17 cellular contexts compared by ENCODE assay signal in genomic region chr3:58441514-58442450, GRCh38. TPM values are rescaled to one million over a fixed set of nuclear protein-coding genes. Genes with fewer than 3 reads are reported as not detected.
A peak's percentile ranks its signal among the peaks of the same experiment; 100 is the strongest.
DNase-seq lines count a peak whose midpoint lies in the region; ATAC-seq, FAIRE-seq and TF ChIP-seq lines count a peak whose summit lies in the region.
"Had no signal": no experiment of that assay in that cellular context is flagged by ENCODE, and none has a peak within 500 bp of the region (broad histone marks: within the 10 kb centered on the region; RNA-seq: fewer than 3 reads in every experiment).

No MANE protein-coding gene starts in this region.

- H3K4me1 Mint-ChIP-seq in activated CD4-positive, alpha-beta T cell treated with anti-CD3 and anti-CD28 coated beads, Interleukin-2, amount 10 ng/mL, durations not matched to agents 7 days and 5 days = no peaks in the 10 kb centered on the region
- H3K4me1 Mint-ChIP-seq in natural killer cell = no peaks in the 10 kb centered on the region
- H3K4me1 Mint-ChIP-seq: CD4-positive, alpha-beta memory T cell had no signal

- no peak for TF ChIP-seq POLR2A in K562 (conservative IDR thresholded peaks at IDR 0.05)

- H3K4me2 ChIP-seq in K562 (ENCODE audit: insufficient read depth, low read length) = no peak overlapping the region
- H3K4me2 ChIP-seq: A549 had no signal

- no peak for TF ChIP-seq EP300 in K562 (IDR thresholded peaks at IDR 0.05; ENCODE audit: low read length)

- WGBS in K562 (ENCODE audit: insufficient coverage, low coverage, missing lambda C conversion rate) = 43% methylated on average over 4 of the region's 4 CpGs

- no peaks in the 10 kb centered on the region for H3K9me1 ChIP-seq in K562 (ENCODE audit: control insufficient read depth, insufficient read depth, low read length)

- FAIRE-seq in K562 (lab: Jason Lieb, UNC) = no peak
- FAIRE-seq: A549, GM12878, GM18507 had no signal

- no TSS peak for BruUV-seq in K562 (replicated peaks; lab: Mats Ljungman, UMichigan)

- H3K9me3 ChIP-seq in HUES48 (ENCODE audit: control insufficient read depth, insufficient read depth, low read length) = no peaks in the 10 kb centered on the region
- H3K9me3 ChIP-seq in K562 (replicated peaks; ENCODE audit: control insufficient read depth, insufficient read depth, low read depth, low read length) = no peaks in the 10 kb centered on the region
- H3K9me3 ChIP-seq: A549, BE2C had no signal

- H3K27ac Mint-ChIP-seq in activated CD4-positive, alpha-beta T cell treated with anti-CD3 and anti-CD28 coated beads, Interleukin-2, amount 10 ng/mL, durations not matched to agents 7 days and 5 days = no peak overlapping the region
- H3K27ac Mint-ChIP-seq in natural killer cell = no peak overlapping the region
- H3K27ac Mint-ChIP-seq: CD4-positive, alpha-beta memory T cell; IgD-negative memory B cell had no signal

- no peaks in the 10 kb centered on the region for H4K20me1 ChIP-seq in K562 (replicated peaks; ENCODE audit: control insufficient read depth, insufficient read depth, low read length)

- H3K4me1 ChIP-seq in HUES48 (ENCODE audit: control insufficient read depth, insufficient read depth, low read length) (peaks cover 20% of the 10 kb centered on the region), K562 (replicated peaks in 1 of 2; ENCODE audit: control insufficient read depth in 2 of 2, insufficient read depth in 2 of 2, low read length in 2 of 2) (no peaks in the 10 kb centered on the region; a peak in 2 of 5 replicates)
- H3K4me1 ChIP-seq: A549, BE2C had no signal

- no peaks in the 10 kb centered on the region for H3K79me2 ChIP-seq in K562 (ENCODE audit: control insufficient read depth, insufficient read depth, low read length)

- H3K36me3 Mint-ChIP-seq in activated CD4-positive, alpha-beta T cell treated with anti-CD3 and anti-CD28 coated beads, Interleukin-2, amount 10 ng/mL, durations not matched to agents 7 days and 5 days (ENCODE audit: low read depth) = no peaks in the 10 kb centered on the region
- H3K36me3 Mint-ChIP-seq in natural killer cell = no peaks in the 10 kb centered on the region
- H3K36me3 Mint-ChIP-seq: CD4-positive, alpha-beta memory T cell had no signal

- DNase-seq in K562 (ENCODE audit: extremely low read depth in 1 of 4, low spot score in 3 of 4) = no peak
- peak; percentile 27 for DNase-seq in iPS-NIHi7 (ENCODE audit: extremely low spot score)
- DNase-seq in activated CD4-positive, alpha-beta T cell treated with anti-CD3 and anti-CD28 coated beads, Interleukin-2, amount 10 ng/mL, durations not matched to agents 7 days and 5 days = no peak
- no peak for DNase-seq in dedifferentiated amniotic fluid mesenchymal stem cell (ENCODE audit: extremely low spot score)
- no peak for DNase-seq in natural killer cell
- DNase-seq: BE2C; CD4-positive, alpha-beta memory T cell; DMS79; GM23248; HCEC 1CT had no signal

- H3K27me3 ChIP-seq in HUES48 (ENCODE audit: control insufficient read depth, insufficient read depth, low read length) = no peaks in the 10 kb centered on the region
- no peaks in the 10 kb centered on the region for H3K27me3 ChIP-seq in K562 (ENCODE audit: control insufficient read depth in 2 of 2, insufficient read depth in 2 of 2, low read length in 2 of 2)
- H3K27me3 ChIP-seq: BE2C had no signal

- TF ChIP-seq RAD21 in K562 (CRISPR knock-in tag; conservative IDR thresholded peaks at IDR 0.05 in 1 of 2, IDR thresholded peaks at IDR 0.05 in 1 of 2) = no peak

- TF ChIP-seq CTCF in K562 (IDR thresholded peaks at IDR 0.05 in 2 of 3, conservative IDR thresholded peaks at IDR 0.05 in 1 of 3; ENCODE audit: insufficient read depth in 2 of 3, low read depth in 1 of 3, low read length in 3 of 3) (no peak), natural killer cell (IDR thresholded peaks at IDR 0.05) (no peak)

- in situ Hi-C loops in K562 (cut with MboI) = no loop called here

- no peak overlapping the region for H2AFZ ChIP-seq in K562 (ENCODE audit: low read depth, low read length)
- H2AFZ ChIP-seq: GM23248 had no signal

- peak overlapping the region; percentile 58 for H3K27ac ChIP-seq in HUES48 (ENCODE audit: low read depth, low read length)
- no peak overlapping the region for H3K27ac ChIP-seq in K562 (ENCODE audit: extremely low read depth, low read depth, low read length)
- H3K27ac ChIP-seq: A549, C4-2B, GM23248 had no signal

- no peak overlapping the region for H3K4me3 ChIP-seq in HUES48 (ENCODE audit: low read depth, low read length)
- H3K4me3 ChIP-seq in K562 = no peak overlapping the region
- H3K4me3 ChIP-seq: A549, GM12878, GM23248 had no signal

- CTCF ChIA-PET in K562 (lab: Yijun Ruan, JAX; ENCODE audit: low intra/inter-chr PET ratio) = no interaction called here
- CTCF ChIA-PET in activated CD4-positive, alpha-beta T cell treated with anti-CD3 and anti-CD28 coated beads, Interleukin-2, amount 10 ng/mL, durations not matched to agents 7 days and 5 days (lab: Charles Lee) = interaction anchor here (1.1 kb wide), 1 partner anchor 18 kb away, joined by 3 read pairs; no protein-coding TSS in a partner anchor

- H3K9ac ChIP-seq in HUES48 (ENCODE audit: low read depth, low read length) (no peak overlapping the region), K562 (ENCODE audit: insufficient read depth in 1 of 2, low read depth in 2 of 2, low read length in 2 of 2) (no peak overlapping the region)
- H3K9ac ChIP-seq: GM23248 had no signal

- H3K36me3 ChIP-seq in HUES48 (ENCODE audit: control insufficient read depth, insufficient read depth, low read length) (no peaks in the 10 kb centered on the region), K562 (ENCODE audit: control insufficient read depth, insufficient read depth, low read length) (no peaks in the 10 kb centered on the region)
- H3K36me3 ChIP-seq: BE2C had no signal

- no peak overlapping the region for H3K4me3 Mint-ChIP-seq in activated CD4-positive, alpha-beta T cell treated with anti-CD3 and anti-CD28 coated beads, Interleukin-2, amount 10 ng/mL, durations not matched to agents 7 days and 5 days
- no peak overlapping the region for H3K4me3 Mint-ChIP-seq in natural killer cell
- H3K4me3 Mint-ChIP-seq: CD4-positive, alpha-beta memory T cell had no signal

- intact Hi-C loops in K562 (cut with micrococcal nuclease) (no loop called here), natural killer cell (cut with micrococcal nuclease) (no loop called here)

- ATAC-seq in K562 = no peak
- ATAC-seq in HG02870 (IDR thresholded peaks at IDR 0.05; ENCODE audit: unreplicated experiment) = no peak
- no peak for ATAC-seq in natural killer cell
- ATAC-seq: A549, GM12878 had no signal

- H3K9me3 Mint-ChIP-seq in activated CD4-positive, alpha-beta T cell treated with anti-CD3 and anti-CD28 coated beads, Interleukin-2, amount 10 ng/mL, durations not matched to agents 7 days and 5 days = no peaks in the 10 kb centered on the region
- no peaks in the 10 kb centered on the region for H3K9me3 Mint-ChIP-seq in natural killer cell
- H3K9me3 Mint-ChIP-seq: CD4-positive, alpha-beta memory T cell; IgD-negative memory B cell had no signal

- peaks cover 6% of the 10 kb centered on the region for H3K27me3 Mint-ChIP-seq in activated CD4-positive, alpha-beta T cell treated with anti-CD3 and anti-CD28 coated beads, Interleukin-2, amount 10 ng/mL, durations not matched to agents 7 days and 5 days
- H3K27me3 Mint-ChIP-seq in natural killer cell (ENCODE audit: low read depth in 2 of 2) = peaks cover 2 to 4% of the 10 kb centered on the region in 2 donors
- H3K27me3 Mint-ChIP-seq: CD4-positive, alpha-beta memory T cell; IgD-negative memory B cell had no signal

- POLR2A ChIA-PET in K562 (lab: Yijun Ruan, JAX) = no interaction called here
- POLR2A ChIA-PET in activated CD4-positive, alpha-beta T cell treated with anti-CD3 and anti-CD28 coated beads, Interleukin-2, amount 10 ng/mL, durations not matched to agents 7 days and 5 days (lab: Charles Lee) = no interaction called here

RNA-seq across cellular contexts. Expression of gene PDHB, which starts 8.2 kb away (rescaled TPM):
- total RNA-seq in K562 (2011; cell fraction: chromatin; rRNA removed; ENCODE audit: low replicate concordance) = 29.9 and 40.1 TPM in 2 replicates
- total RNA-seq in K562 (2011; cell fraction: nucleolus; rRNA removed) = 18.7 and 20.1 TPM in 2 replicates
- 26.5 and 29.7 TPM in 2 replicates for total RNA-seq in K562 (2011; cell fraction: nucleoplasm; rRNA removed)
- total RNA-seq in K562 (2014; rRNA removed) = 57.7 and 123 TPM in 2 replicates
- 66.0 and 71.2 TPM in 2 replicates for total RNA-seq in K562 (2014; rRNA removed; fragmentation: Illumina TruSeq; extraction: Trizol)
- 55.6 and 58.6 TPM in 2 replicates for total RNA-seq in K562 (2015; rRNA removed; fragmentation: Illumina TruSeq; extraction: Trizol)
- 50.9 and 51.2 TPM in 2 replicates for total RNA-seq in K562 (2021)
- 68.6 and 85.2 TPM in 2 replicates for polyA plus RNA-seq in K562 (2011; rRNA removed)
- polyA plus RNA-seq in K562 (2011; cell fraction: cytosol; rRNA removed) = 28.3 and 45.0 TPM in 2 replicates
- 17.2 and 30.0 TPM in 2 replicates for polyA plus RNA-seq in K562 (2011; cell fraction: nucleus; rRNA removed)
- polyA plus RNA-seq in K562 (2012) = 32.5 and 57.0 TPM in 2 replicates
- polyA plus RNA-seq in K562 (2014; fragmentation: Illumina TruSeq; extraction: Trizol) = 54.3 and 58.0 TPM in 2 replicates
- 100 to 1,000 TPM; 166 to 178 TPM for polyA plus RNA-seq in K562 (2014; fragmentation: Nextera tagmentation; extraction: Ambion mirVana)
- polyA plus RNA-seq in K562 (2014; rRNA removed) = 90.0 and 131 TPM in 2 replicates
- 46.6 and 49.0 TPM in 2 replicates for polyA minus RNA-seq in K562 (2011; rRNA and poly(A)+ RNA removed)
- polyA minus RNA-seq in K562 (2011; cell fraction: cytosol; rRNA and poly(A)+ RNA removed) = 16.7 and 21.8 TPM in 2 replicates
- 14.8 and 20.8 TPM in 2 replicates for polyA minus RNA-seq in K562 (2011; cell fraction: nucleus; rRNA and poly(A)+ RNA removed)
- total RNA-seq in activated CD4-positive, alpha-beta T cell treated with anti-CD3 and anti-CD28 coated beads, Interleukin-2, amount 10 ng/mL, durations not matched to agents 7 days and 5 days = 10 to 100 TPM; 47.6 to 50.6 TPM
- 10 to 100 TPM; 33.7 to 52.4 (median 39.9) TPM for total RNA-seq in natural killer cell

RNA-seq across cellular contexts. Expression of gene KCTD6, which starts 50.1 kb away (rescaled TPM):
- total RNA-seq in K562 (2011; cell fraction: chromatin; rRNA removed; ENCODE audit: low replicate concordance) = 7.6 and 24.0 TPM in 2 replicates
- total RNA-seq in K562 (2011; cell fraction: nucleolus; rRNA removed) = 3.5 and 5.3 TPM in 2 replicates
- 7.4 and 11.0 TPM in 2 replicates for total RNA-seq in K562 (2011; cell fraction: nucleoplasm; rRNA removed)
- total RNA-seq in K562 (2014; rRNA removed) (2.1 and 4.4 TPM in 2 replicates), K562 (2014; rRNA removed; fragmentation: Illumina TruSeq; extraction: Trizol) (3.7 and 5.1 TPM in 2 replicates), K562 (2015; rRNA removed; fragmentation: Illumina TruSeq; extraction: Trizol) (5.2 and 5.3 TPM in 2 replicates), K562 (2021) (3.0 and 3.5 TPM in 2 replicates), natural killer cell (10 to 100 TPM in 1 of 3 donors, 1 to 10 TPM in 2; 4.5 to 12.9 (median 7.5) TPM)
- polyA plus RNA-seq in K562 (2011; rRNA removed) (5.0 and 5.1 TPM in 2 replicates), K562 (2014; fragmentation: Illumina TruSeq; extraction: Trizol) (4.2 and 5.9 TPM in 2 replicates), K562 (2014; fragmentation: Nextera tagmentation; extraction: Ambion mirVana) (1 to 10 TPM; 4.0 to 4.5 TPM), K562 (2014; rRNA removed) (3.9 and 5.3 TPM in 2 replicates)
- polyA plus RNA-seq in K562 (2011; cell fraction: cytosol; rRNA removed) = 2.4 and 3.2 TPM in 2 replicates
- 2.8 and 3.6 TPM in 2 replicates for polyA plus RNA-seq in K562 (2011; cell fraction: nucleus; rRNA removed)
- polyA plus RNA-seq in K562 (2012) = 2.8 and 3.2 TPM in 2 replicates
- 4.3 and 5.2 TPM in 2 replicates for polyA minus RNA-seq in K562 (2011; rRNA and poly(A)+ RNA removed)
- 2.5 TPM in 1 of 2 replicates, not detected in the other for polyA minus RNA-seq in K562 (2011; cell fraction: cytosol; rRNA and poly(A)+ RNA removed)
- 4.7 and 8.1 TPM in 2 replicates for polyA minus RNA-seq in K562 (2011; cell fraction: nucleus; rRNA and poly(A)+ RNA removed)
- total RNA-seq in activated CD4-positive, alpha-beta T cell treated with anti-CD3 and anti-CD28 coated beads, Interleukin-2, amount 10 ng/mL, durations not matched to agents 7 days and 5 days = 10 to 100 TPM in 1 of 2 experiments, 1 to 10 TPM in 1; 7.7 to 10.8 TPM
